In the genomic region with DNA sequence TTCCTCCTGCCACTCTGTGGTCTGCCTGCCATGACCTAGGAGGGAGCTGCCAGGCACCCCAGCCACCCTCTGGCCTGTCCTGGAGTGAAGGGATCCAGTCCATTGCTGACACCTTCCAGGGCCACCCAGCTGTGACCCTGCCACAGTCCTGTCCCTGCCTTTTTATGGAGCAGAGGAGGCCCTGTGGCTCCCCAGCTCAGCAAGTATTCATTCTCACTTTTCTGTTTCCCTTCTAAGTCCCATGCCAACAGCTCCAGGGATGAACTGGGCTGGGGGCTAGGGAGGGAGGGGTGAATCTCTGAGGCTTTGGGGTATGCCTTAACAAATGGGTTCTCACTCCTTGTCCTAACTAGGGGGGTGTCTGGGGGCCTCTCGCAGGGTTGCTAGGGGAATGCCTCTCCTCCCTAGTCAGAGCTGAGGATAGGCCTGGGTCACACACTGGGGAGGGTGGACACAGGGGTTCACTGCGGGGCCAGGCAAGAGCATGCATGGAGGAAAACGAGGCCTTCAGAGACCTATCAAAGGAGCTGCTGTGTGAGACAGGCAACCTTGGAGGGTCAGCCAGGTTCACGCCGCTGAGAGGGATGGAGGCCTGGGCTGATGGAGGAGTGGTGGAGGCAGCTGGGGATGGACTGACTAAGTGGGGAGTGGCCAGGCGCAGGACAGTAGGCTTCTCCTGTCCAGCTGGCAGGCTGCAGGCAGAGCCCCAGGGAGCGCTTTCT, we compare ENCODE assay signal across 1 cellular context.
TF ChIP-seq lines count a peak whose summit lies in the region.

No MANE protein-coding gene starts in this region.

TF ChIP-seq in HepG2, 621 proteins besides CTCF, POLR2A, EP300 and RAD21 (continued from another document):
- TF ChIP-seq ATF6 (CRISPR knock-in tag; conservative IDR thresholded peaks at IDR 0.05) = no peak
- TF ChIP-seq CENPT (CRISPR knock-in tag; IDR thresholded peaks at IDR 0.05; ENCODE audit: low read depth) = no peak
- no peak for TF ChIP-seq ZNF318 (CRISPR knock-in tag; IDR thresholded peaks at IDR 0.05)
- no peak for TF ChIP-seq ZHX1 (CRISPR knock-in tag; IDR thresholded peaks at IDR 0.05; ENCODE audit: low read depth)
- TF ChIP-seq CBFB (CRISPR knock-in tag; IDR thresholded peaks at IDR 0.05) = no peak
- no peak for TF ChIP-seq ZNF18 (CRISPR knock-in tag; IDR thresholded peaks at IDR 0.05; ENCODE audit: insufficient replicate concordance)
- no peak for TF ChIP-seq KLF13 (CRISPR knock-in tag; IDR thresholded peaks at IDR 0.05)
- TF ChIP-seq TSC22D2 (CRISPR knock-in tag; IDR thresholded peaks at IDR 0.05; ENCODE audit: borderline replicate concordance) = no peak
- no peak for TF ChIP-seq RFX3 (CRISPR knock-in tag; IDR thresholded peaks at IDR 0.05)
- TF ChIP-seq ZNF883 (CRISPR knock-in tag; IDR thresholded peaks at IDR 0.05; ENCODE audit: not compliant biosample characterization) = no peak
- TF ChIP-seq ZNF512 (CRISPR knock-in tag; IDR thresholded peaks at IDR 0.05) = no peak
- TF ChIP-seq ZBTB46 (CRISPR knock-in tag; IDR thresholded peaks at IDR 0.05; ENCODE audit: borderline replicate concordance) = no peak
- TF ChIP-seq STAT6 (CRISPR knock-in tag; IDR thresholded peaks at IDR 0.05; ENCODE audit: borderline replicate concordance) = no peak
- no peak for TF ChIP-seq NCOA2 (CRISPR knock-in tag; IDR thresholded peaks at IDR 0.05)
- TF ChIP-seq HIVEP1 (CRISPR knock-in tag; IDR thresholded peaks at IDR 0.05) = no peak
TF ChIP-seq in HepG2: peak in this region for 0.
